Comparison of ENCODE assay signal across 1 cellular context in the genomic region with DNA sequence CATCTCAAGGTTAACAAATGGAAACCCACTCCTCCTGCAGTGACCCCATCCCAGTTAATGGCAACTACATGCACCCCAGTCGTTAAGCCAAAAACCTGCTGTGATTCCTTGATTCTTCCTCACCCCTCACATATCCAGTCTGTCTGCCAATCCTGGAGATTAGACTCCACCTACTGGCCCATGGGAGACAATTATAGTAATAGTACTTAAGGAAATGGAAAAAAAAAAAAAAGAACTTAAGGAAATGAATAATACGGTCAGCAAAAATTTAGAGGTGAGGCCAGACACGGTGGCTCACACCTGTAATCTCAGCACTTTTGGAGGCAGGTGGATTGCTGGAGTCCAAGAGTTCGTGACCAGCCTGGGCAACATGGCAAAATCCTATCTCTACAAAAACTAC.
TF ChIP-seq lines count a peak whose summit lies in the region.

No MANE protein-coding gene starts in this region.

TF ChIP-seq in endothelial cell of umbilical vein, 7 proteins besides CTCF, POLR2A, EP300 and RAD21:
- TF ChIP-seq, protein P1, sequence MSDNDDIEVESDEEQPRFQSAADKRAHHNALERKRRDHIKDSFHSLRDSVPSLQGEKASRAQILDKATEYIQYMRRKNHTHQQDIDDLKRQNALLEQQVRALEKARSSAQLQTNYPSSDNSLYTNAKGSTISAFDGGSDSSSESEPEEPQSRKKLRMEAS (IDR thresholded peaks at IDR 0.05; ENCODE audit: insufficient read depth, insufficient read length) = no peak
- TF ChIP-seq GATA2 (IDR thresholded peaks at IDR 0.05; ENCODE audit: insufficient read depth, insufficient read length, low read depth, low read length) (no peak), FOS (IDR thresholded peaks at IDR 0.05; ENCODE audit: borderline replicate concordance, insufficient read depth, low read length) (no peak), JUN (IDR thresholded peaks at IDR 0.05; ENCODE audit: borderline replicate concordance, insufficient read depth, insufficient read length, low read depth) (no peak), POLR2AphosphoS5 (IDR thresholded peaks at IDR 0.05; ENCODE audit: insufficient read depth, low read depth, low read length) (no peak), MYC (IDR thresholded peaks at IDR 0.05; ENCODE audit: low read depth, low read length) (no peak), EZH2 (IDR thresholded peaks at IDR 0.05; ENCODE audit: borderline replicate concordance, low read depth, low read length, severe bottlenecking) (no peak)
TF ChIP-seq in endothelial cell of umbilical vein: peak in this region for 0.
